ENCODE assay signal across 10 cellular contexts in genomic region chr10:115171392-115171960, GRCh38.
DNase-seq lines count a peak whose midpoint lies in the region; TF ChIP-seq lines count a peak whose summit lies in the region.
"Had no signal": no experiment of that assay in that cellular context is flagged by ENCODE, and none has a peak within 500 bp of the region (broad histone marks: within the 10 kb centered on the region; RNA-seq: fewer than 3 reads in every experiment).

No MANE protein-coding gene starts in this region.

- DNase-seq in SKM-1 treated with dmso at 0.1 percent for 144 hours (lab: John Stamatoyannopoulos, UW; ENCODE audit: unreplicated experiment) = peak; percentile 9
- DNase-seq in SKM-1 (lab: John Stamatoyannopoulos, UW; ENCODE audit: unreplicated experiment) = no peak
- DNase-seq in NCI-H69 (lab: John Stamatoyannopoulos, UW) = peak; percentile 9
- peak; percentile 7 for DNase-seq in epithelial cell of esophagus (ENCODE audit: low read depth)
- DNase-seq in superior temporal gyrus (ENCODE audit: extremely low spot score) = peak; percentile 77
- DNase-seq in caudate nucleus (lab: John Stamatoyannopoulos, UW) = no peak
- DNase-seq in effector CD4-positive, alpha-beta T cell = no peak
- DNase-seq in activated gamma-delta T cell treated with Interleukin-2 at 50 U/mL for 16 hours = no peak
- DNase-seq: naive B cell, upper lobe of left lung had no signal

- no peak overlapping the region for H3K27ac ChIP-seq in caudate nucleus (ENCODE audit: low read depth, low read length)
- H3K27ac ChIP-seq: upper lobe of left lung had no signal

- no peak overlapping the region for H3K4me3 ChIP-seq in epithelial cell of esophagus (ENCODE audit: low read length)
- H3K4me3 ChIP-seq: upper lobe of left lung had no signal

- TF ChIP-seq CTCF in epithelial cell of esophagus (IDR thresholded peaks at IDR 0.05; ENCODE audit: insufficient read depth, low read depth, low read length, missing control alignments) = peak; percentile 23

Comparison
In these comparisons a context has a peak if more than half of its experiments do, and no peak if none do; other contexts are left out.
1. DNase-seq: peak in SKM-1 treated with dmso at 0.1 percent for 144 hours (single experiment), NCI-H69 (single experiment), epithelial cell of esophagus (single experiment) and superior temporal gyrus (single experiment); none in SKM-1 (single experiment), caudate nucleus (0 of 61), effector CD4-positive, alpha-beta T cell (single experiment) and activated gamma-delta T cell treated with Interleukin-2 at 50 U/mL for 16 hours (single experiment).